30 cellular contexts compared by ENCODE assay signal in genomic region chr10:78405231-78405630, GRCh38.
DNase-seq lines count a peak whose midpoint lies in the region; FAIRE-seq and TF ChIP-seq lines count a peak whose summit lies in the region.
"Had no signal": no experiment of that assay in that cellular context is flagged by ENCODE, and none has a peak within 500 bp of the region (broad histone marks: within the 10 kb centered on the region; RNA-seq: fewer than 3 reads in every experiment).

No MANE protein-coding gene starts in this region.

- no peak for TF ChIP-seq CTCF in endodermal cell (conservative IDR thresholded peaks at IDR 0.05)
- TF ChIP-seq CTCF in retinal pigment epithelial cell (conservative IDR thresholded peaks at IDR 0.05; ENCODE audit: low read depth, low read length) = no peak
- no peak for TF ChIP-seq CTCF in hepatocyte (IDR thresholded peaks at IDR 0.05; ENCODE audit: poor library complexity)

- no peaks in the 10 kb centered on the region for H3K9me2 ChIP-seq in hepatocyte (replicated peaks; ENCODE audit: insufficient read depth)

- H3K36me3 ChIP-seq in MG63 = no peaks in the 10 kb centered on the region
- no peaks in the 10 kb centered on the region for H3K36me3 ChIP-seq in endodermal cell (ENCODE audit: control insufficient read depth, insufficient read depth, low read length)
- no peaks in the 10 kb centered on the region for H3K36me3 ChIP-seq in hepatocyte (replicated peaks; ENCODE audit: insufficient read depth, low read depth)
- H3K36me3 ChIP-seq: ovary, transverse colon had no signal

- no peaks in the 10 kb centered on the region for H4K20me1 ChIP-seq in hepatocyte (ENCODE audit: insufficient read depth, poor library complexity, severe bottlenecking)

- no peak overlapping the region for H2AFZ ChIP-seq in hepatocyte

- WGBS in endodermal cell (ENCODE audit: insufficient coverage in 1 of 2, insufficient read length in 1 of 2), 2 experiments = 93 to 100% methylated on average over 3 to 5 of the region's 5 CpGs
- WGBS in hepatocyte (ENCODE audit: low lambda C conversion rate, missing lambda C conversion rate) = 92% methylated on average over 5 of the region's 5 CpGs

- H3K4me1 ChIP-seq in endodermal cell (ENCODE audit: control insufficient read depth, insufficient read depth, low read length) = peaks cover 6% of the 10 kb centered on the region
- peaks cover 15% of the 10 kb centered on the region for H3K4me1 ChIP-seq in hepatocyte (ENCODE audit: insufficient read depth)
- H3K4me1 ChIP-seq: Caco-2 had no signal

- FAIRE-seq in HTR-8/SVneo (lab: Jason Lieb, UNC) = no peak
- FAIRE-seq: endometrium, GM12878, islet of Langerhans, TTC549 had no signal

- no peaks in the 10 kb centered on the region for H3K9me3 Mint-ChIP-seq in endodermal cell
- H3K9me3 Mint-ChIP-seq: activated naive CD4-positive, alpha-beta T cell treated with anti-CD3 and anti-CD28 coated beads, Interleukin-2, amount 50 U/mL, for 24 hours; activated T-helper 17 cell treated with anti-CD3 and anti-CD28 coated beads, Interleukin-2, amount 50 U/mL, for 72 hours; IgD-negative memory B cell; naive thymus-derived CD4-positive, alpha-beta T cell had no signal

- H3K9me3 ChIP-seq in MG63 (no peaks in the 10 kb centered on the region), endodermal cell (ENCODE audit: control insufficient read depth, low read length) (no peaks in the 10 kb centered on the region), hepatocyte (ENCODE audit: low read depth) (no peaks in the 10 kb centered on the region)
- H3K9me3 ChIP-seq: Caco-2, ovary, transverse colon had no signal

- H3K4me2 ChIP-seq in hepatocyte = no peak overlapping the region

- no peak overlapping the region for H3K9ac ChIP-seq in endodermal cell (ENCODE audit: extremely low read depth, low read length, poor library complexity, severe bottlenecking)

- no peaks in the 10 kb centered on the region for H3K27me3 ChIP-seq in MG63
- peaks cover 9% of the 10 kb centered on the region for H3K27me3 ChIP-seq in endodermal cell (ENCODE audit: control insufficient read depth, insufficient read depth, low read length, poor library complexity, severe bottlenecking)
- H3K27me3 ChIP-seq in hepatocyte = no peaks in the 10 kb centered on the region
- H3K27me3 ChIP-seq: ovary, transverse colon had no signal

- H3K27me3 Mint-ChIP-seq in endodermal cell (ENCODE audit: insufficient read depth) = peaks cover 23% of the 10 kb centered on the region

- no peak overlapping the region for H3K27ac Mint-ChIP-seq in endodermal cell
- H3K27ac Mint-ChIP-seq: activated naive CD4-positive, alpha-beta T cell treated with anti-CD3 and anti-CD28 coated beads, Interleukin-2, amount 50 U/mL, for 24 hours; activated T-helper 17 cell treated with anti-CD3 and anti-CD28 coated beads, Interleukin-2, amount 50 U/mL, for 72 hours; IgD-negative memory B cell; naive thymus-derived CD4-positive, alpha-beta T cell had no signal

- H3K27ac ChIP-seq in endodermal cell (ENCODE audit: low read depth, low read length) (no peak overlapping the region), hepatocyte (no peak overlapping the region)
- H3K27ac ChIP-seq: C4-2B, ovary, RWPE1, transverse colon had no signal

- no peaks in the 10 kb centered on the region for H3K36me3 Mint-ChIP-seq in endodermal cell (ENCODE audit: low read depth)
- H3K36me3 Mint-ChIP-seq: activated naive CD4-positive, alpha-beta T cell treated with anti-CD3 and anti-CD28 coated beads, Interleukin-2, amount 50 U/mL, for 24 hours; naive thymus-derived CD4-positive, alpha-beta T cell had no signal

- no peaks in the 10 kb centered on the region for H3K79me2 ChIP-seq in hepatocyte

- peak; percentile 53 for DNase-seq in AG20443 (ENCODE audit: low spot score)
- peak; percentile 80 for DNase-seq in MG63
- DNase-seq in endodermal cell = peak; percentile 17
- peak; percentile 14 for DNase-seq in retinal pigment epithelial cell (ENCODE audit: low read depth)
- no peak for DNase-seq in HTR-8/SVneo (ENCODE audit: insufficient read length, low spot score)
- DNase-seq in NCI-H1048 (lab: John Stamatoyannopoulos, UW) = no peak
- DNase-seq in hepatocyte (ENCODE audit: low spot score) = no peak
- no peak for DNase-seq in dermis blood vessel endothelial cell
- DNase-seq: ACHN; activated CD4-positive, alpha-beta T cell treated with anti-CD3 and anti-CD28 coated beads, Interleukin-2, amount 50 U/mL, for 48 hours; Caco-2; DMS79 treated with DMSO at 0.1 percent for 48 hours; left ventricle myocardium superior; naive thymus-derived CD4-positive, alpha-beta T cell; NCI-H1105 treated with DMSO at 0.1 percent for 48 hours; NCI-H1930; NCI-H748 treated with DMSO at 0.1 percent for 48 hours; ovary; retina; stimulated activated CD4-positive, alpha-beta T cell treated with anti-CD3 and anti-CD28 coated beads, Interleukin-2, amount 100 ng/mL, for 48 hours; transverse colon had no signal

- no peak overlapping the region for H3K4me3 ChIP-seq in MG63
- H3K4me3 ChIP-seq in endodermal cell (ENCODE audit: low read length) = no peak overlapping the region
- H3K4me3 ChIP-seq in retinal pigment epithelial cell (ENCODE audit: low read length) = no peak overlapping the region
- H3K4me3 ChIP-seq in hepatocyte = no peak overlapping the region
- H3K4me3 ChIP-seq: GM12878, ovary, transverse colon had no signal

- no peak overlapping the region for H3K4me3 Mint-ChIP-seq in endodermal cell
- H3K4me3 Mint-ChIP-seq: activated naive CD4-positive, alpha-beta T cell treated with anti-CD3 and anti-CD28 coated beads, Interleukin-2, amount 50 U/mL, for 24 hours; activated T-helper 17 cell treated with anti-CD3 and anti-CD28 coated beads, Interleukin-2, amount 50 U/mL, for 72 hours; IgD-negative memory B cell had no signal

- H3K4me1 Mint-ChIP-seq in endodermal cell = peaks cover 25% of the 10 kb centered on the region

Comparison
In these comparisons a context has a peak if more than half of its experiments do, and no peak if none do; other contexts are left out.
1. DNase-seq: peak in AG20443 (single experiment), MG63 (single experiment), endodermal cell (single experiment) and retinal pigment epithelial cell (single experiment); none in HTR-8/SVneo (single experiment), NCI-H1048 (single experiment), hepatocyte (single experiment) and dermis blood vessel endothelial cell (single experiment).